ENCODE assay signal across 8 cellular contexts in the genomic region with DNA sequence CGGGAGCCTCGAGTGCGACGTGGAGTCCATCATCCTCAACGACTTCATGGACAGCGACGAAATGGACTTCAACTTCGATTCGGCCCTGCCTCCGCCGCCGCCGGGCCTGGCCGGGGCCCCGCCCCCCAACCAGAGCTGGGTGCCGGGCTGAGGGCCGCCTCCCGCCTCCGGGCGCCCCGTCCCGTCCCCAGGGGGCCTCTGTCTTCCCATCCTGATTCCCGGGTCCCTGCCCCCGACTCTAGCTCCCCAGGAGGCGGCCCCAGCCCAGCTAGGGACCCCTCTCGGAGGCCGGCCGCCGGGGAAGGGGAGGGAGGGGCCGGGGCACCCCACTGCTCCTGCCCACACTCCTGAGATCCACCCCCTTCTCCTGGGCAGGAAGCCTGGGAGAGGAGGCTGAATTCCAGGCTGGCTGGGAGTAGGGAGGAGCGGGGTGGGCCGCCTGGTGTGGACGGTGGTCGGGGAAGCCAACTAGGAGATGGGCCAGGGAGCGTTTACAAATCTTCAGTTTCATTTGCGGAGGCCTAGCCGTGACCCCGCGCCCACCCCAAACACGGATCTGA. TPM values are rescaled to one million over a fixed set of nuclear protein-coding genes. Genes with fewer than 3 reads are reported as not detected.
DNase-seq lines count a peak whose midpoint lies in the region; ATAC-seq and TF ChIP-seq lines count a peak whose summit lies in the region.

No MANE protein-coding gene starts in this region.

- H3K4me1 ChIP-seq in right lobe of liver (peaks cover 0 to 11% (median 0%) of the 10 kb centered on the region in 4 donors), uterus (peaks cover 8 to 9% of the 10 kb centered on the region in 2 donors)

- CTCF ChIA-PET in activated naive CD4-positive, alpha-beta T cell treated with anti-CD3 and anti-CD28 coated beads for 36 hours (lab: Charles Lee): no interaction called here
- CTCF ChIA-PET in MCF 10A (lab: Yijun Ruan, JAX): interaction anchor here (0.5 to 1.1 kb wide), 4 partner anchors 30 to 150 kb away, joined by 3 read pairs; no protein-coding TSS in a partner anchor

- no peaks in the 10 kb centered on the region for H3K9me3 Mint-ChIP-seq in activated naive CD4-positive, alpha-beta T cell treated with anti-CD3 and anti-CD28 coated beads for 36 hours
- H3K9me3 Mint-ChIP-seq in MCF 10A (ENCODE audit: unreplicated experiment): no peaks in the 10 kb centered on the region

- POLR2A ChIA-PET in MCF 10A (lab: Yijun Ruan, JAX): interaction anchor here (1.0 kb wide), 1 partner anchor 36 kb away, joined by 3 read pairs; no protein-coding TSS in a partner anchor

- TF ChIP-seq POLR2A in right lobe of liver (IDR thresholded peaks at IDR 0.05): no peak
- peak in 1 of 2 donors; percentile 31 for TF ChIP-seq POLR2A in uterus (IDR thresholded peaks at IDR 0.05)

- H3K27me3 Mint-ChIP-seq in activated naive CD4-positive, alpha-beta T cell treated with anti-CD3 and anti-CD28 coated beads for 36 hours (ENCODE audit: low read depth): peaks cover 55% of the 10 kb centered on the region
- H3K27me3 Mint-ChIP-seq in MCF 10A (ENCODE audit: insufficient read depth, unreplicated experiment): peaks cover 25% of the 10 kb centered on the region

- H3K36me3 ChIP-seq in right lobe of liver (no peaks in the 10 kb centered on the region), uterus (no peaks in the 10 kb centered on the region)

- H3K4me3 Mint-ChIP-seq in activated naive CD4-positive, alpha-beta T cell treated with anti-CD3 and anti-CD28 coated beads for 36 hours: peak overlapping the region; percentile 56
- H3K4me3 Mint-ChIP-seq in MCF 10A (ENCODE audit: unreplicated experiment): peak overlapping the region; percentile 64

- H3K4me3 ChIP-seq in right lobe of liver (peak overlapping the region; percentile 14 to 43 (median 27)), uterus (peak overlapping the region; percentile 48 to 66)

- DNase-seq in activated naive CD4-positive, alpha-beta T cell treated with anti-CD3 and anti-CD28 coated beads for 36 hours: no peak
- DNase-seq in activated naive CD4-positive, alpha-beta T cell treated with Interleukin-2 at 50 U/mL for 16 hours: no peak
- peak; percentile 48 for DNase-seq in MCF 10A (ENCODE audit: unreplicated experiment)
- no peak for DNase-seq in right lobe of liver
- DNase-seq in uterus: peak; percentile 77 to 79
- no peak for DNase-seq in SIG-M5 (lab: John Stamatoyannopoulos, UW)

- H3K27ac ChIP-seq in right lobe of liver (no peak overlapping the region), uterus (peak overlapping the region; percentile 98 to 99)

- no peak overlapping the region for H3K27ac Mint-ChIP-seq in activated naive CD4-positive, alpha-beta T cell treated with anti-CD3 and anti-CD28 coated beads for 36 hours
- peak overlapping the region; percentile 39 for H3K27ac Mint-ChIP-seq in MCF 10A (ENCODE audit: low read depth, unreplicated experiment)

- ATAC-seq in right lobe of liver (peak; percentile 42 to 63 (median 48)), HG03457 (IDR thresholded peaks at IDR 0.05; ENCODE audit: unreplicated experiment) (no peak), HG03460 (IDR thresholded peaks at IDR 0.05; ENCODE audit: unreplicated experiment) (no peak)

- H3K36me3 Mint-ChIP-seq in activated naive CD4-positive, alpha-beta T cell treated with anti-CD3 and anti-CD28 coated beads for 36 hours (ENCODE audit: low read depth): no peaks in the 10 kb centered on the region
- H3K36me3 Mint-ChIP-seq in MCF 10A (ENCODE audit: insufficient read depth, unreplicated experiment): no peaks in the 10 kb centered on the region

- BruUV-seq in MCF 10A (replicated peaks; lab: Mats Ljungman, UMichigan): no TSS peak

- WGBS in right lobe of liver (ENCODE audit: insufficient coverage, low coverage, low lambda C conversion rate, missing lambda C conversion rate): 0% methylated on average over 4 of the region's 40 CpGs

- H3K9me3 ChIP-seq in right lobe of liver: no peaks in the 10 kb centered on the region
- H3K9me3 ChIP-seq in uterus: no peaks in the 10 kb centered on the region

- peaks cover 0 to 16% of the 10 kb centered on the region in 2 donors for H3K27me3 ChIP-seq in right lobe of liver
- no peaks in the 10 kb centered on the region for H3K27me3 ChIP-seq in uterus

- TF ChIP-seq CTCF in MCF 10A (IDR thresholded peaks at IDR 0.05; ENCODE audit: unreplicated experiment) (no peak), right lobe of liver (IDR thresholded peaks at IDR 0.05) (no peak), uterus (IDR thresholded peaks at IDR 0.05) (peak in 1 of 4 experiments; percentile 3)

- intact Hi-C loops in activated naive CD4-positive, alpha-beta T cell treated with anti-CD3 and anti-CD28 coated beads for 36 hours (cut with micrococcal nuclease): no loop called here
- intact Hi-C loops in MCF 10A (cut with micrococcal nuclease): no loop called here
- intact Hi-C loops in right lobe of liver (cut with DNase I): no loop called here
- intact Hi-C loops in uterus (cut with DNase I; ENCODE audit: low total_unique reads): no loop called here

- peaks cover 13% of the 10 kb centered on the region for H3K4me1 Mint-ChIP-seq in activated naive CD4-positive, alpha-beta T cell treated with anti-CD3 and anti-CD28 coated beads for 36 hours (ENCODE audit: low read depth)
- peaks cover 2% of the 10 kb centered on the region for H3K4me1 Mint-ChIP-seq in MCF 10A (ENCODE audit: insufficient read depth, unreplicated experiment)

RNA-seq across cellular contexts. Expression of gene FOXO6, which starts 21.4 kb away (rescaled TPM):
- under 1 TPM in 1 of 2 experiments, not detected in 1; 0.15 TPM for total RNA-seq in activated naive CD4-positive, alpha-beta T cell treated with anti-CD3 and anti-CD28 coated beads for 36 hours
- total RNA-seq in MCF 10A (2022): 0.22 and 0.28 TPM in 2 replicates
- total RNA-seq in right lobe of liver: under 1 TPM in 3 of 6 experiments, not detected in 3; 0.12 to 0.55 (median 0.54) TPM
- total RNA-seq in uterus: 10 to 100 TPM in 1 of 4 donors, 1 to 10 TPM in 2, not detected in 1; 3.9 to 20.1 (median 7.6) TPM

Comparison
In these comparisons a context has a peak if more than half of its experiments do, and no peak if none do; other contexts are left out.
1. DNase-seq: peak in MCF 10A (single experiment) and uterus (2 of 2); none in activated naive CD4-positive, alpha-beta T cell treated with anti-CD3 and anti-CD28 coated beads for 36 hours (single experiment), activated naive CD4-positive, alpha-beta T cell treated with Interleukin-2 at 50 U/mL for 16 hours (single experiment), right lobe of liver (0 of 3) and SIG-M5 (single experiment).
2. ATAC-seq: peak in right lobe of liver (4 of 4); none in HG03457 (single experiment) and HG03460 (single experiment).
3. H3K27ac ChIP-seq: peak in uterus (2 of 2); none in right lobe of liver (0 of 3).